8 cellular contexts compared by ENCODE assay signal in genomic region chr17:31494259-31495048, GRCh38.
DNase-seq lines count a peak whose midpoint lies in the region; ATAC-seq and TF ChIP-seq lines count a peak whose summit lies in the region.

No MANE protein-coding gene starts in this region.

- peak; percentile 81 for ATAC-seq in CD8-positive, alpha-beta T cell
- ATAC-seq in GM19467 (IDR thresholded peaks at IDR 0.05; ENCODE audit: unreplicated experiment) = peak; percentile 51

- H3K4me3 Mint-ChIP-seq in CD8-positive, alpha-beta T cell = peak overlapping the region; percentile 76

- H3K27ac ChIP-seq in CD8-positive, alpha-beta T cell (ENCODE audit: low read depth, low read length) = peak overlapping the region; percentile 76
- peak overlapping the region; percentile 81 for H3K27ac ChIP-seq in muscle layer of duodenum (ENCODE audit: low read length)

- H3K4me1 Mint-ChIP-seq in CD8-positive, alpha-beta T cell (ENCODE audit: low read depth) = peaks cover 97% of the 10 kb centered on the region

- intact Hi-C loops in CD8-positive, alpha-beta T cell (cut with DNase I, micrococcal nuclease) = loop anchor here (1.0 to 5.0 kb wide), 5 partner anchors 14 to 667 kb away; partner anchors contain the start of gene EVI2B (in 1 of the 2)

- H3K4me3 ChIP-seq in CD8-positive, alpha-beta T cell (ENCODE audit: low read depth, low read length) = peak overlapping the region; percentile 20
- H3K4me3 ChIP-seq in muscle layer of duodenum (ENCODE audit: low read depth in 1 of 2, low read length in 2 of 2) = no peak overlapping the region

- POLR2A ChIA-PET in CD8-positive, alpha-beta T cell (lab: Charles Lee) = interaction anchor here (1.1 to 9.5 kb wide), 4 partner anchors 11 to 179 kb away, joined by 3 to 172 read pairs (median 6); no protein-coding TSS in a partner anchor

- peaks cover 5% of the 10 kb centered on the region for H3K36me3 Mint-ChIP-seq in CD8-positive, alpha-beta T cell

- peaks cover 97% of the 10 kb centered on the region for H3K4me1 ChIP-seq in CD8-positive, alpha-beta T cell (ENCODE audit: insufficient read depth, low read length)
- peaks cover 0 to 11% of the 10 kb centered on the region in 2 donors for H3K4me1 ChIP-seq in muscle layer of duodenum (ENCODE audit: control insufficient read depth in 1 of 2, insufficient read depth in 2 of 2, low read length in 2 of 2)

- DNase-seq in CD8-positive, alpha-beta T cell = peak in 6 of 7 experiments; percentile 53 to 81 (median 66)
- DNase-seq in MV-4-11 (lab: John Stamatoyannopoulos, UW) (peak; percentile 71), NCI-H146 (lab: John Stamatoyannopoulos, UW) (no peak), OCI-M1 (lab: John Stamatoyannopoulos, UW) (no peak), NCI-H1105 treated with DMSO at 0.1 percent for 48 hours (lab: John Stamatoyannopoulos, UW) (no peak)
- peak; percentile 63 to 70 for DNase-seq in activated T-cell treated with anti-CD3 and anti-CD28 coated beads, Interleukin-2, amount 50 U/mL, for 48 hours

- no peaks in the 10 kb centered on the region for H3K36me3 ChIP-seq in CD8-positive, alpha-beta T cell (ENCODE audit: insufficient read depth, low read length)
- no peaks in the 10 kb centered on the region for H3K36me3 ChIP-seq in muscle layer of duodenum (ENCODE audit: control insufficient read depth in 1 of 2, insufficient read depth in 2 of 2, low read length in 2 of 2)

- CTCF ChIA-PET in CD8-positive, alpha-beta T cell (lab: Charles Lee) = interaction anchor here (1.4 to 6.0 kb wide), 2 partner anchors 16 to 24 kb away, joined by 4 to 48 read pairs; no protein-coding TSS in a partner anchor

- no peak for TF ChIP-seq CTCF in CD8-positive, alpha-beta T cell (IDR thresholded peaks at IDR 0.05)

- H3K9me3 Mint-ChIP-seq in CD8-positive, alpha-beta T cell = no peaks in the 10 kb centered on the region

- H3K27me3 ChIP-seq in CD8-positive, alpha-beta T cell (ENCODE audit: insufficient read depth, low read length) = no peaks in the 10 kb centered on the region
- no peaks in the 10 kb centered on the region for H3K27me3 ChIP-seq in muscle layer of duodenum (ENCODE audit: low read depth, low read length)

- no peaks in the 10 kb centered on the region for H3K27me3 Mint-ChIP-seq in CD8-positive, alpha-beta T cell (ENCODE audit: low read depth)

- H3K27ac Mint-ChIP-seq in CD8-positive, alpha-beta T cell = peak overlapping the region; percentile 97

- no peaks in the 10 kb centered on the region for H3K9me3 ChIP-seq in CD8-positive, alpha-beta T cell (ENCODE audit: low read length)
- no peaks in the 10 kb centered on the region for H3K9me3 ChIP-seq in muscle layer of duodenum (ENCODE audit: control insufficient read depth in 1 of 2, low read length in 2 of 2)

Comparison
In these comparisons a context has a peak if more than half of its experiments do, and no peak if none do; other contexts are left out.
1. DNase-seq: peak in CD8-positive, alpha-beta T cell (6 of 7), MV-4-11 (single experiment) and activated T-cell treated with anti-CD3 and anti-CD28 coated beads, Interleukin-2, amount 50 U/mL, for 48 hours (2 of 2); none in NCI-H146 (single experiment), OCI-M1 (single experiment) and NCI-H1105 treated with DMSO at 0.1 percent for 48 hours (single experiment).